ENCODE assay signal across 16 cellular contexts in the genomic region with DNA sequence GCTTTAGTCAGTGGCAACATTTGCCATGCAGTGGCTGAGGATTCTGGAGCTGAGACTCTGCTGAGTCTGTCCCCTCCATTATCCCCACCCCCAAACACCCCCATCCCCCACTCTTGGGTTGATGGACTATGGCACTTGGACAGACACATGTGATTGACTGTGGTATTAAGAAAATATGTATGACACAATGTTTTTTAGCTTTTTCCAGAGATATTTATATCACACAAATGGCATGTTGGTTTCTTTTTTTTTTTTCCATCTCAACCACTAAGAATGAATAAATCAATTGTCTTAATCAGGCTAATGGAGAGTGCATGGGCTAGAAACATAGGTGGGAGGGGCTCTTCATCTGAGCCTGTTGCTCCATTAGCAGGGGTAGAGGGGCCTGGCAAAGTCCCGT.
DNase-seq lines count a peak whose midpoint lies in the region; ATAC-seq and TF ChIP-seq lines count a peak whose summit lies in the region.
"Had no signal": no experiment of that assay in that cellular context is flagged by ENCODE, and none has a peak within 500 bp of the region (broad histone marks: within the 10 kb centered on the region; RNA-seq: fewer than 3 reads in every experiment).

No MANE protein-coding gene starts in this region.

- no peaks in the 10 kb centered on the region for H3K79me2 ChIP-seq in Loucy (ENCODE audit: insufficient read depth, low read length)

- H3K9me2 ChIP-seq in Loucy (replicated peaks; ENCODE audit: low read depth, low read length): no peaks in the 10 kb centered on the region

- no peaks in the 10 kb centered on the region for H4K20me1 ChIP-seq in Loucy (ENCODE audit: insufficient read depth, low read length, poor library complexity, severe bottlenecking)

- peak; percentile 41 for DNase-seq in AG08395 (ENCODE audit: low spot score)
- peak; percentile 40 for DNase-seq in epidermal melanocyte (ENCODE audit: insufficient read length, low spot score)
- DNase-seq in NCI-H2196 (lab: John Stamatoyannopoulos, UW; ENCODE audit: unreplicated experiment): no peak
- DNase-seq in islet precursor cell: no peak
- no peak for DNase-seq in central memory CD4-positive, alpha-beta T cell
- DNase-seq: activated naive CD4-positive, alpha-beta T cell treated with anti-CD3 and anti-CD28 coated beads, Interleukin-2, amount 10 ng/mL, durations not matched to agents 7 days and 5 days; caudate nucleus; NCI-H1436 treated with DMSO at 0.1 percent for 48 hours; NCI-H524 treated with DMSO at 0.1 percent for 48 hours; stimulated activated naive B cell treated with anti-CD40 and anti-IgM and Interleukin-4, amounts not matched to agents 10 μg/mL and 1 μg/mL and 100 μg/mL, for 72 hours had no signal

- H3K4me3 ChIP-seq in Loucy (ENCODE audit: low read length, poor library complexity, severe bottlenecking) (peak overlapping the region; percentile 4), muscle layer of duodenum (ENCODE audit: low read depth in 1 of 2, low read length in 2 of 2) (no peak overlapping the region)
- H3K4me3 ChIP-seq: K562, lung had no signal

- H3K9ac ChIP-seq in Loucy (ENCODE audit: low read depth, low read length, poor library complexity, severe bottlenecking): no peak overlapping the region

- no peaks in the 10 kb centered on the region for H3K36me3 ChIP-seq in Loucy (ENCODE audit: insufficient read depth, low read length)
- H3K36me3 ChIP-seq in muscle layer of duodenum (ENCODE audit: control insufficient read depth in 1 of 2, insufficient read depth in 2 of 2, low read length in 2 of 2): no peaks in the 10 kb centered on the region

- no peaks in the 10 kb centered on the region for H3F3A ChIP-seq in Loucy (ENCODE audit: low read depth)

- H3K4me1 ChIP-seq in Loucy (ENCODE audit: insufficient read depth, low read length, poor library complexity, severe bottlenecking) (peaks cover 23% of the 10 kb centered on the region), muscle layer of duodenum (ENCODE audit: control insufficient read depth in 1 of 2, insufficient read depth in 2 of 2, low read length in 2 of 2) (peaks cover 5 to 10% of the 10 kb centered on the region in 2 donors)

- TF ChIP-seq CTCF in Loucy (conservative IDR thresholded peaks at IDR 0.05; ENCODE audit: low read length): no peak

- ATAC-seq in GM21786 (IDR thresholded peaks at IDR 0.05; ENCODE audit: unreplicated experiment): no peak
- ATAC-seq: activated CD4-positive, CD25-positive, alpha-beta regulatory T cell treated with anti-CD3 and anti-CD28 coated beads, Interleukin-2, amount 50 U/mL, for 24 hours; K562; stimulated activated naive B cell treated with anti-CD40 and anti-IgM and Interleukin-4, amounts not matched to agents 10 μg/mL and 1 μg/mL and 100 μg/mL, for 72 hours had no signal

- H3K4me2 ChIP-seq in Loucy (ENCODE audit: low read depth, low read length, poor library complexity, severe bottlenecking): peak overlapping the region; percentile 49

- H2AFZ ChIP-seq in Loucy (ENCODE audit: low read length): no peak overlapping the region

- H3K27ac ChIP-seq in muscle layer of duodenum (ENCODE audit: low read length): peak overlapping the region; percentile 29

- H3K9me3 ChIP-seq in Loucy (ENCODE audit: insufficient read depth, low read depth, low read length) (no peaks in the 10 kb centered on the region), muscle layer of duodenum (ENCODE audit: control insufficient read depth in 1 of 2, low read length in 2 of 2) (no peaks in the 10 kb centered on the region)

- H3K27me3 ChIP-seq in Loucy (ENCODE audit: insufficient read depth, low read length, poor library complexity, severe bottlenecking) (no peaks in the 10 kb centered on the region), muscle layer of duodenum (ENCODE audit: low read depth, low read length) (no peaks in the 10 kb centered on the region)

Comparison
In these comparisons a context has a peak if more than half of its experiments do, and no peak if none do; other contexts are left out.
1. DNase-seq: peak in AG08395 (single experiment) and epidermal melanocyte (single experiment); none in NCI-H2196 (single experiment), islet precursor cell (single experiment) and central memory CD4-positive, alpha-beta T cell (single experiment).